Comparison of ENCODE assay signal across 7 cellular contexts in genomic region chr2:36174920-36175319, GRCh38.
"Had no signal": no experiment of that assay in that cellular context is flagged by ENCODE, and none has a peak within 500 bp of the region (broad histone marks: within the 10 kb centered on the region; RNA-seq: fewer than 3 reads in every experiment).

No MANE protein-coding gene starts in this region.

- FAIRE-seq: HTR-8/SVneo, K562 had no signal

- H3K4me2 ChIP-seq: KMS-11 had no signal

- H3K27ac Mint-ChIP-seq: IgD-negative memory B cell had no signal

- H3K4me3 ChIP-seq: K562 had no signal

- H3K9ac ChIP-seq: KMS-11 had no signal

- DNase-seq: KBM-7, KG1 had no signal

- H3K27ac ChIP-seq: HL-60, KMS-11 had no signal

- H3K4me1 Mint-ChIP-seq: IgD-negative memory B cell had no signal

- H3K9me3 Mint-ChIP-seq: IgD-negative memory B cell had no signal

- H3K4me3 Mint-ChIP-seq: IgD-negative memory B cell had no signal

- H3K36me3 Mint-ChIP-seq: IgD-negative memory B cell had no signal

- ATAC-seq: K562 had no signal
